Comparison of ENCODE assay signal across 37 cellular contexts in genomic region chrX:89124985-89125384, GRCh38.
"Had no signal": no experiment of that assay in that cellular context is flagged by ENCODE, and none has a peak within 500 bp of the region (broad histone marks: within the 10 kb centered on the region; RNA-seq: fewer than 3 reads in every experiment).

No MANE protein-coding gene starts in this region.

- H3K36me3 ChIP-seq: adrenal gland, ascending aorta, brain microvascular endothelial cell, breast epithelium, cardiac muscle cell had no signal

- H3K9me3 ChIP-seq: body of pancreas had no signal

- H3K27me3 Mint-ChIP-seq: activated naive CD4-positive, alpha-beta T cell treated with anti-CD3 and anti-CD28 coated beads, Interleukin-2, amount 10 ng/mL, durations not matched to agents 7 days and 5 days; activated naive CD4-positive, alpha-beta T cell treated with anti-CD3 and anti-CD28 coated beads, Interleukin-2, amount 50 U/mL, for 24 hours; activated naive CD8-positive, alpha-beta T cell; activated naive CD8-positive, alpha-beta T cell treated with anti-CD3 and anti-CD28 coated beads for 36 hours; activated naive CD8-positive, alpha-beta T cell treated with anti-CD3 and anti-CD28 coated beads, Interleukin-2, amount 10 ng/mL, durations not matched to agents 7 days and 5 days; activated naive CD8-positive, alpha-beta T cell treated with anti-CD3 and anti-CD28 coated beads, Interleukin-2, amount 50 U/mL, for 24 hours; activated T-cell treated with anti-CD3 and anti-CD28 coated beads, Interleukin-2, amount 50 U/mL, for 24 hours; activated T-helper 17 cell treated with anti-CD3 and anti-CD28 coated beads, Interleukin-2, amount 50 U/mL, for 72 hours; brain; central memory CD8-positive, alpha-beta T cell had no signal

- ATAC-seq: activated naive CD4-positive, alpha-beta T cell treated with anti-CD3 and anti-CD28 coated beads, Interleukin-2, amount 50 U/mL, for 72 hours; activated naive CD8-positive, alpha-beta T cell treated with anti-CD3 and anti-CD28 coated beads, Interleukin-2, amount 50 U/mL, for 24 hours; activated T-cell treated with anti-CD3 and anti-CD28 coated beads, Interleukin-2, amount 50 U/mL, for 4 hours; activated T-cell treated with anti-CD3 and anti-CD28 coated beads, Interleukin-2, amount 50 U/mL, for 72 hours; activated T-helper 17 cell treated with anti-CD3 and anti-CD28 coated beads, Interleukin-2, amount 50 U/mL, for 72 hours; body of pancreas had no signal

- H3K4me1 ChIP-seq: adrenal gland, ascending aorta, body of pancreas, breast epithelium had no signal

- H3K4me3 ChIP-seq: adrenal gland, ascending aorta, body of pancreas, breast epithelium, cardiac muscle cell had no signal

- H3K4me3 Mint-ChIP-seq: activated naive CD4-positive, alpha-beta T cell treated with anti-CD3 and anti-CD28 coated beads for 36 hours; activated naive CD4-positive, alpha-beta T cell treated with anti-CD3 and anti-CD28 coated beads, Interleukin-2, amount 10 ng/mL, durations not matched to agents 7 days and 5 days; activated naive CD4-positive, alpha-beta T cell treated with anti-CD3 and anti-CD28 coated beads, Interleukin-2, amount 50 U/mL, for 24 hours; activated naive CD8-positive, alpha-beta T cell; activated naive CD8-positive, alpha-beta T cell treated with anti-CD3 and anti-CD28 coated beads for 36 hours; activated naive CD8-positive, alpha-beta T cell treated with anti-CD3 and anti-CD28 coated beads, Interleukin-2, amount 10 ng/mL, durations not matched to agents 7 days and 5 days; activated naive CD8-positive, alpha-beta T cell treated with anti-CD3 and anti-CD28 coated beads, Interleukin-2, amount 50 U/mL, for 24 hours; activated T-cell treated with anti-CD3 and anti-CD28 coated beads, Interleukin-2, amount 50 U/mL, for 24 hours; activated T-cell treated with anti-CD3 and anti-CD28 coated beads, Interleukin-2, amount 50 U/mL, for 4 hours; activated T-cell treated with anti-CD3 and anti-CD28 coated beads, Interleukin-2, amount 50 U/mL, for 72 hours; activated T-helper 1 cell treated with anti-CD3 and anti-CD28 coated beads, Interleukin-12 subunit alpha, Interleukin-12 subunit beta, Interleukin-2, Interleukin-4 antibody, amounts not matched to agents 30 ng/mL and 10 ng/mL and 1 ng/mL, durations not matched to agents 14 hours and 24 hours and 36 hours; activated T-helper 17 cell treated with anti-CD3 and anti-CD28 coated beads, Interleukin-2, amount 50 U/mL, for 72 hours; brain; central memory CD8-positive, alpha-beta T cell had no signal

- H3K9me3 Mint-ChIP-seq: activated naive CD4-positive, alpha-beta T cell treated with anti-CD3 and anti-CD28 coated beads, Interleukin-2, amount 50 U/mL, for 24 hours; activated T-helper 17 cell treated with anti-CD3 and anti-CD28 coated beads, Interleukin-2, amount 50 U/mL, for 72 hours had no signal

- H3K27ac ChIP-seq: adrenal gland, ascending aorta, body of pancreas, brain microvascular endothelial cell, breast epithelium, cardiac muscle cell had no signal

- H3K27ac Mint-ChIP-seq: activated naive CD4-positive, alpha-beta T cell treated with anti-CD3 and anti-CD28 coated beads for 36 hours; activated naive CD4-positive, alpha-beta T cell treated with anti-CD3 and anti-CD28 coated beads, Interleukin-2, amount 10 ng/mL, durations not matched to agents 7 days and 5 days; activated naive CD4-positive, alpha-beta T cell treated with anti-CD3 and anti-CD28 coated beads, Interleukin-2, amount 50 U/mL, for 24 hours; activated naive CD4-positive, alpha-beta T cell treated with anti-CD3 and anti-CD28 coated beads, Interleukin-2, amount 50 U/mL, for 72 hours; activated naive CD8-positive, alpha-beta T cell; activated naive CD8-positive, alpha-beta T cell treated with anti-CD3 and anti-CD28 coated beads for 36 hours; activated naive CD8-positive, alpha-beta T cell treated with anti-CD3 and anti-CD28 coated beads, Interleukin-2, amount 10 ng/mL, durations not matched to agents 7 days and 5 days; activated naive CD8-positive, alpha-beta T cell treated with anti-CD3 and anti-CD28 coated beads, Interleukin-2, amount 50 U/mL, for 24 hours; activated T-cell treated with anti-CD3 and anti-CD28 coated beads, Interleukin-2, amount 50 U/mL, for 24 hours; activated T-cell treated with anti-CD3 and anti-CD28 coated beads, Interleukin-2, amount 50 U/mL, for 72 hours; activated T-helper 1 cell treated with anti-CD3 and anti-CD28 coated beads, Interleukin-12 subunit alpha, Interleukin-12 subunit beta, Interleukin-2, Interleukin-4 antibody, amounts not matched to agents 30 ng/mL and 10 ng/mL and 1 ng/mL, durations not matched to agents 14 hours and 24 hours and 36 hours; activated T-helper 17 cell treated with anti-CD3 and anti-CD28 coated beads, Interleukin-2, amount 50 U/mL, for 72 hours; activated T-helper 2 cell treated with anti-CD3 and anti-CD28 coated beads, Interferon-gamma antibody, Interleukin-2, Interleukin-4, amounts not matched to agents 10 μg/mL and 5 μg/mL and 100 μg/mL, durations not matched to agents 14 hours and 24 hours and 36 hours; brain had no signal

- H3K36me3 Mint-ChIP-seq: activated naive CD4-positive, alpha-beta T cell treated with anti-CD3 and anti-CD28 coated beads, Interleukin-2, amount 10 ng/mL, durations not matched to agents 7 days and 5 days; activated naive CD4-positive, alpha-beta T cell treated with anti-CD3 and anti-CD28 coated beads, Interleukin-2, amount 50 U/mL, for 24 hours; activated naive CD8-positive, alpha-beta T cell; activated naive CD8-positive, alpha-beta T cell treated with anti-CD3 and anti-CD28 coated beads for 36 hours; activated naive CD8-positive, alpha-beta T cell treated with anti-CD3 and anti-CD28 coated beads, Interleukin-2, amount 10 ng/mL, durations not matched to agents 7 days and 5 days; brain had no signal

- H3K4me1 Mint-ChIP-seq: activated naive CD4-positive, alpha-beta T cell treated with anti-CD3 and anti-CD28 coated beads, Interleukin-2, amount 10 ng/mL, durations not matched to agents 7 days and 5 days; activated naive CD4-positive, alpha-beta T cell treated with anti-CD3 and anti-CD28 coated beads, Interleukin-2, amount 50 U/mL, for 24 hours; activated naive CD8-positive, alpha-beta T cell treated with anti-CD3 and anti-CD28 coated beads for 36 hours; activated naive CD8-positive, alpha-beta T cell treated with anti-CD3 and anti-CD28 coated beads, Interleukin-2, amount 10 ng/mL, durations not matched to agents 7 days and 5 days; activated naive CD8-positive, alpha-beta T cell treated with anti-CD3 and anti-CD28 coated beads, Interleukin-2, amount 50 U/mL, for 24 hours; activated T-helper 17 cell treated with anti-CD3 and anti-CD28 coated beads, Interleukin-2, amount 50 U/mL, for 72 hours; brain; central memory CD8-positive, alpha-beta T cell had no signal

- DNase-seq: activated effector memory CD4-positive, alpha-beta T cell treated with anti-CD3 and anti-CD28 coated beads, Interleukin-2, amount 50 U/mL, for 16 hours; activated effector memory CD4-positive, alpha-beta T cell treated with Interleukin-2 at 50 U/mL for 16 hours; activated gamma-delta T cell; activated gamma-delta T cell treated with Interleukin-2 at 50 U/mL for 16 hours; activated naive CD4-positive, alpha-beta T cell; activated naive CD4-positive, alpha-beta T cell treated with anti-CD3 and anti-CD28 coated beads for 36 hours; activated naive CD4-positive, alpha-beta T cell treated with anti-CD3 and anti-CD28 coated beads, Interleukin-2, amount 10 ng/mL, durations not matched to agents 7 days and 5 days; activated naive CD4-positive, alpha-beta T cell treated with anti-CD3 and anti-CD28 coated beads, Interleukin-2, amount 50 U/mL, for 16 hours; activated naive CD4-positive, alpha-beta T cell treated with Interleukin-2 at 50 U/mL for 16 hours; activated naive CD8-positive, alpha-beta T cell treated with anti-CD3 and anti-CD28 coated beads for 36 hours; activated naive CD8-positive, alpha-beta T cell treated with anti-CD3 and anti-CD28 coated beads, Interleukin-2, amount 10 ng/mL, durations not matched to agents 7 days and 5 days; activated naive CD8-positive, alpha-beta T cell treated with anti-CD3 and anti-CD28 coated beads, Interleukin-2, amount 50 U/mL, for 24 hours; activated T-cell treated with anti-CD3 and anti-CD28 coated beads, Interleukin-2, amount 50 U/mL, for 24 hours; activated T-cell treated with anti-CD3 and anti-CD28 coated beads, Interleukin-2, amount 50 U/mL, for 4 hours; activated T-cell treated with anti-CD3 and anti-CD28 coated beads, Interleukin-2, amount 50 U/mL, for 48 hours; activated T-cell treated with anti-CD3 and anti-CD28 coated beads, Interleukin-2, amount 50 U/mL, for 72 hours; adrenal gland; amniotic stem cell; amygdala; anterior cingulate cortex; aorta; body of pancreas; brain microvascular endothelial cell; caudate nucleus; central memory CD4-positive, alpha-beta T cell; cerebellar nuclear complex had no signal
